ENCODE assay signal across 26 cellular contexts in genomic region chr2:198702796-198703195, GRCh38.
"Had no signal": no experiment of that assay in that cellular context is flagged by ENCODE, and none has a peak within 500 bp of the region (broad histone marks: within the 10 kb centered on the region; RNA-seq: fewer than 3 reads in every experiment).

No MANE protein-coding gene starts in this region.

- H2AFZ ChIP-seq: parathyroid adenoma had no signal

- H3K27ac ChIP-seq: colonic mucosa, epithelial cell of prostate, gastroesophageal sphincter, heart right ventricle, lower lobe of right lung, neutrophil, parathyroid adenoma, right lobe of liver, thoracic aorta, tibial nerve, upper lobe of left lung had no signal

- H3K9me3 ChIP-seq: colonic mucosa, gastroesophageal sphincter, heart right ventricle, lower lobe of right lung, neutrophil, right lobe of liver, thoracic aorta, tibial nerve, upper lobe of left lung had no signal

- ATAC-seq: esophagus mucosa; gastroesophageal sphincter; heart right ventricle; left ventricle myocardium superior; lower lobe of right lung; natural killer cell treated with Interleukin-12 subunit alpha and Interleukin-12 subunit beta and Interleukin-15 and Interleukin-18, amount 100 ng/mL, for 72 hours; stimulated activated naive B cell treated with anti-CD40 and anti-IgM and Interleukin-4, amounts not matched to agents 10 μg/mL and 1 μg/mL and 100 μg/mL, for 72 hours had no signal

- H3K4me3 ChIP-seq: colonic mucosa, gastroesophageal sphincter, heart right ventricle, lower lobe of right lung, right lobe of liver, thoracic aorta, tibial nerve, upper lobe of left lung had no signal

- H3K79me2 ChIP-seq: parathyroid adenoma had no signal

- H3K36me3 ChIP-seq: colonic mucosa, gastroesophageal sphincter, heart right ventricle, lower lobe of right lung, neutrophil, right lobe of liver, thoracic aorta, tibial nerve, upper lobe of left lung had no signal

- DNase-seq: colonic mucosa; effector CD8-positive, alpha-beta T cell; endodermal cell; foreskin fibroblast; heart right ventricle; hippocampal formation; immature natural killer cell; islet precursor cell; kidney glomerular epithelial cell; left ventricle myocardium superior; lower lobe of right lung; naive B cell; right lobe of liver; small intestine; stimulated activated CD4-positive, alpha-beta T cell treated with anti-CD3 and anti-CD28 coated beads, Interleukin-15, amount 100 ng/mL, for 24 hours; stimulated activated CD4-positive, alpha-beta T cell treated with anti-CD3 and anti-CD28 coated beads, Interleukin-2, amount 100 ng/mL, for 48 hours; stimulated activated naive B cell treated with anti-CD40 and anti-IgM and Interleukin-4, amounts not matched to agents 10 μg/mL and 1 μg/mL and 100 μg/mL, for 72 hours; upper lobe of left lung had no signal

- H3K4me1 ChIP-seq: colonic mucosa, gastroesophageal sphincter, heart right ventricle, lower lobe of right lung, parathyroid adenoma, right lobe of liver, tibial nerve, upper lobe of left lung had no signal
